In the genomic region with DNA sequence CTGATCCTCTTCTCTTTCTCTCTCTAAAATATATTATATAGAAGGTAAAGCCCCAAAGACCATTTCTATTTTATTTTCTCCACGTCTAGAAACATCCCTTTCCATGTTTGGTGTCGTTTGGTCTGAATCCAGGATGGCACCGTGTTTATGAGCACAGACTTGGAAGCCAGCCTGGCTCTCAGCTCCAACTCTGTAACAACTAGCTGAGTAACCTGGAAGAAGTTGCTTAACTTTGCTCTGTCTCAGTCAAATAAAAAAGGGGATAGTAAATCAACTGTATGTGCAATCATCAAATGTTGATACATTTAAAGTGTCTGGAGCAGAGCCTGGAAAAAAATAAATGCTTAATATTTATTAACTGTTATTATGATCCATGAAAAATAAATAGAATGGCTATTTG, we compare ENCODE assay signal across 21 cellular contexts.
DNase-seq lines count a peak whose midpoint lies in the region; ATAC-seq and TF ChIP-seq lines count a peak whose summit lies in the region.
"Had no signal": no experiment of that assay in that cellular context is flagged by ENCODE, and none has a peak within 500 bp of the region (broad histone marks: within the 10 kb centered on the region; RNA-seq: fewer than 3 reads in every experiment).

No MANE protein-coding gene starts in this region.

- H3K36me3 ChIP-seq in thyroid gland (no peaks in the 10 kb centered on the region), trophoblast cell (ENCODE audit: control insufficient read depth in 1 of 2, insufficient read depth in 2 of 2, low read length in 2 of 2) (no peaks in the 10 kb centered on the region)

- no peak overlapping the region for H2BK5ac ChIP-seq in trophoblast cell (ENCODE audit: low read depth, low read length, poor library complexity)

- no peak overlapping the region for H2BK120ac ChIP-seq in trophoblast cell (ENCODE audit: insufficient read depth, low read length, poor library complexity)

- no peaks in the 10 kb centered on the region for H3K79me1 ChIP-seq in trophoblast cell (ENCODE audit: low read length)

- H3K4me3 ChIP-seq in thyroid gland (replicated peaks in 1 of 3) (no peak overlapping the region), trophoblast cell (ENCODE audit: low read depth, low read length) (no peak overlapping the region)

- no peak overlapping the region for H3K4ac ChIP-seq in trophoblast cell (ENCODE audit: low read depth, low read length)

- no peak overlapping the region for H3K14ac ChIP-seq in trophoblast cell (ENCODE audit: low read length)

- H3K27ac ChIP-seq in VCaP = peak overlapping the region; percentile 27; the same call in 1 of the 2 replicates
- no peak overlapping the region for H3K27ac ChIP-seq in thyroid gland
- no peak overlapping the region for H3K27ac ChIP-seq in trophoblast cell (ENCODE audit: low read depth, low read length)

- no peak overlapping the region for H4K12ac ChIP-seq in trophoblast cell (ENCODE audit: low read depth, low read length)

- DNase-seq in G401 (ENCODE audit: low spot score) (peak; percentile 42), left lobe of liver (ENCODE audit: low spot score) (no peak), thyroid gland (peak; percentile 7 to 30), trophoblast cell (no peak), endothelial cell (ENCODE audit: low spot score) (no peak), 8988T (no peak), DMS 273 treated with DMSO at 0.1 percent for 48 hours (lab: John Stamatoyannopoulos, UW) (no peak)
- DNase-seq: Calu3; CD8-positive, alpha-beta memory T cell; DMS53; GF-D8; Kasumi-1; NCI-H1092 treated with DMSO at 0.1 percent for 48 hours; NCI-H1436 treated with DMSO at 0.1 percent for 48 hours; NCI-H1930; NCI-H226; NCI-H524; NCI-H82 had no signal

- H3K36me3 Mint-ChIP-seq in endothelial cell (ENCODE audit: low read depth, unreplicated experiment) = no peaks in the 10 kb centered on the region
- H3K36me3 Mint-ChIP-seq: CD8-positive, alpha-beta memory T cell had no signal

- H3K27ac Mint-ChIP-seq in endothelial cell (ENCODE audit: unreplicated experiment) = no peak overlapping the region
- H3K27ac Mint-ChIP-seq: CD8-positive, alpha-beta memory T cell had no signal

- ATAC-seq in left lobe of liver = peak; percentile 68
- ATAC-seq: HCT116, Panc1 had no signal

- peaks cover 3% of the 10 kb centered on the region for H3K27me3 Mint-ChIP-seq in endothelial cell (ENCODE audit: unreplicated experiment)

- H3K18ac ChIP-seq in trophoblast cell (ENCODE audit: low read length) = no peak overlapping the region

- no peak for TF ChIP-seq POLR2A in thyroid gland (IDR thresholded peaks at IDR 0.05)

- no peaks in the 10 kb centered on the region for H3K27me3 ChIP-seq in thyroid gland
- H3K27me3 ChIP-seq in trophoblast cell (ENCODE audit: insufficient read depth, low read length) = no peaks in the 10 kb centered on the region

- H3K9me3 Mint-ChIP-seq in endothelial cell (ENCODE audit: unreplicated experiment) = no peaks in the 10 kb centered on the region

- in situ Hi-C loops in G401 (cut with HindIII; ENCODE audit: low sequenced_read_pairs) = no loop called here

- H4K91ac ChIP-seq in trophoblast cell (ENCODE audit: low read depth, low read length) = no peak overlapping the region

- no peaks in the 10 kb centered on the region for H3K4me1 Mint-ChIP-seq in endothelial cell (ENCODE audit: unreplicated experiment)
- H3K4me1 Mint-ChIP-seq: CD8-positive, alpha-beta memory T cell had no signal

- H3K4me1 ChIP-seq in thyroid gland (no peaks in the 10 kb centered on the region), trophoblast cell (ENCODE audit: control insufficient read depth in 1 of 2, insufficient read depth in 2 of 2, low read length in 2 of 2) (no peaks in the 10 kb centered on the region)

- no peak overlapping the region for H4K8ac ChIP-seq in trophoblast cell (ENCODE audit: low read depth, low read length)

- H3K4me2 ChIP-seq in trophoblast cell (ENCODE audit: low read length) = no peak overlapping the region

- intact Hi-C loops in thyroid gland (cut with DNase I) = no loop called here

- no peak overlapping the region for H2AFZ ChIP-seq in trophoblast cell (ENCODE audit: insufficient read depth, low read length, poor library complexity)

- H3K79me2 ChIP-seq in trophoblast cell (ENCODE audit: control insufficient read depth, insufficient read depth, low read length, poor library complexity) = no peaks in the 10 kb centered on the region

- no peak overlapping the region for H3K9ac ChIP-seq in trophoblast cell (ENCODE audit: low read length)

- no peak overlapping the region for H3K23ac ChIP-seq in trophoblast cell (ENCODE audit: low read length)

- WGBS in thyroid gland, 2 donors = 30 to 53% methylated on average over 3 of the region's 3 CpGs
- no CpG with 5 or more reads among the region's 3 CpGs for WGBS in trophoblast cell (ENCODE audit: extremely low coverage, insufficient coverage, insufficient read length)

- no peak overlapping the region for H2BK12ac ChIP-seq in trophoblast cell (ENCODE audit: low read length)

- no peak overlapping the region for H2AK5ac ChIP-seq in trophoblast cell (ENCODE audit: low read length)

- TF ChIP-seq CTCF in VCaP (conservative IDR thresholded peaks at IDR 0.05) (no peak), thyroid gland (IDR thresholded peaks at IDR 0.05) (no peak), endothelial cell (IDR thresholded peaks at IDR 0.05; ENCODE audit: unreplicated experiment) (no peak)

- H3K9me3 ChIP-seq in thyroid gland = no peaks in the 10 kb centered on the region
- no peaks in the 10 kb centered on the region for H3K9me3 ChIP-seq in trophoblast cell (ENCODE audit: insufficient read depth, low read depth, low read length)

- no peak overlapping the region for H3K4me3 Mint-ChIP-seq in endothelial cell (ENCODE audit: unreplicated experiment)
- H3K4me3 Mint-ChIP-seq: CD8-positive, alpha-beta memory T cell had no signal

Comparison
In these comparisons a context has a peak if more than half of its experiments do, and no peak if none do; other contexts are left out.
1. DNase-seq: peak in G401 (single experiment) and thyroid gland (2 of 2); none in left lobe of liver (single experiment), trophoblast cell (0 of 2), endothelial cell (single experiment), 8988T (single experiment) and DMS 273 treated with DMSO at 0.1 percent for 48 hours (single experiment).